In the genomic region with DNA sequence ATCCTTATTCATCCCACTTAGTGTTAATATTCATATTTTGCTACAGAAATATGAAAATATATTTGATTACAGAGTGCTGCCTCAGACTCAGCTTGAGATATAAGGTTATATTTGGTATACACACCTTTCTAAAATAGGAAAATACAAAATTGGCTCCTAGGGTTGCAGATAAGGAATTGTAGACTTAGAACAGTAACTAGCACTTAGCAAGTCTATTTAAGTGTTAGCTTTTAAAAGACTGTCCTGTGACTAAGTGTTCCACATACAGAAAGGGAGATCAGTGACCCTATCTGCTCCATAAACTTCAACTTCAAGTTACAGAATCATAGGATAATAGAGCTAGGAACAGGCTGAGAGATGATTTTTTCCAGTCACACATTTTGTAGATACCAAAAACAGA, we compare ENCODE assay signal across 24 cellular contexts.
DNase-seq lines count a peak whose midpoint lies in the region; ATAC-seq and TF ChIP-seq lines count a peak whose summit lies in the region.
"Had no signal": no experiment of that assay in that cellular context is flagged by ENCODE, and none has a peak within 500 bp of the region (broad histone marks: within the 10 kb centered on the region; RNA-seq: fewer than 3 reads in every experiment).

No MANE protein-coding gene starts in this region.

- POLR2A ChIA-PET in activated CD4-positive, alpha-beta memory T cell treated with anti-CD3 and anti-CD28 coated beads for 36 hours (lab: Charles Lee): no interaction called here

- no peak for TF ChIP-seq POLR2A in heart left ventricle (IDR thresholded peaks at IDR 0.05)

- no peaks in the 10 kb centered on the region for H3K4me1 Mint-ChIP-seq in activated CD4-positive, alpha-beta memory T cell treated with anti-CD3 and anti-CD28 coated beads for 36 hours (ENCODE audit: low read depth)
- H3K4me1 Mint-ChIP-seq: CD14-positive monocyte; CD8-positive, alpha-beta memory T cell had no signal

- H3K9me3 ChIP-seq in heart left ventricle (peaks cover 0 to 8% (median 0%) of the 10 kb centered on the region in 12 donors), left ventricle myocardium inferior (replicated peaks) (no peaks in the 10 kb centered on the region), right cardiac atrium (ENCODE audit: control insufficient read depth, low read length) (no peaks in the 10 kb centered on the region)
- H3K9me3 ChIP-seq: A549, BE2C had no signal

- H3K27ac ChIP-seq in heart left ventricle: peak overlapping the region in 4 of 12 donors; percentile 10 to 48 (median 20)
- H3K27ac ChIP-seq in left ventricle myocardium inferior (replicated peaks): peak overlapping the region; percentile 37
- H3K27ac ChIP-seq in right cardiac atrium (ENCODE audit: low read length): no peak overlapping the region
- H3K27ac ChIP-seq: A549; BLaER1 treated with 17β-estradiol and CSF1 and Interleukin-3, amounts not matched to agents 10 nM and 100 nM; GM23248 had no signal

- H3K27me3 ChIP-seq in heart left ventricle (no peaks in the 10 kb centered on the region), left ventricle myocardium inferior (ENCODE audit: low read depth) (no peaks in the 10 kb centered on the region), right cardiac atrium (ENCODE audit: control insufficient read depth, insufficient read depth) (no peaks in the 10 kb centered on the region)
- H3K27me3 ChIP-seq: BE2C; BLaER1 treated with 17β-estradiol and CSF1 and Interleukin-3, amounts not matched to agents 10 nM and 100 nM had no signal

- H3K4me3 Mint-ChIP-seq in activated CD4-positive, alpha-beta memory T cell treated with anti-CD3 and anti-CD28 coated beads for 36 hours: no peak overlapping the region
- H3K4me3 Mint-ChIP-seq: CD14-positive monocyte; CD4-positive, alpha-beta T cell; CD8-positive, alpha-beta memory T cell had no signal

- DNase-seq in Right ventricle myocardium superior (no peak), heart left ventricle (no peak), left ventricle myocardium inferior (no peak), right cardiac atrium (no peak)
- DNase-seq in activated CD4-positive, alpha-beta memory T cell treated with anti-CD3 and anti-CD28 coated beads for 36 hours: no peak
- DNase-seq: 8988T; ACHN; AML-193; BE2C; CD4-positive, alpha-beta T cell; CD8-positive, alpha-beta memory T cell; DMS 273 treated with DMSO at 0.1 percent for 48 hours; DMS79; EL; GDM1; GM23248; H7; HCEC 1CT had no signal

- H3K27me3 Mint-ChIP-seq in activated CD4-positive, alpha-beta memory T cell treated with anti-CD3 and anti-CD28 coated beads for 36 hours: no peaks in the 10 kb centered on the region
- H3K27me3 Mint-ChIP-seq: CD4-positive, alpha-beta T cell; CD8-positive, alpha-beta memory T cell had no signal

- H3K4me3 ChIP-seq in heart left ventricle (no peak overlapping the region), left ventricle myocardium inferior (no peak overlapping the region), right cardiac atrium (ENCODE audit: low read length) (no peak overlapping the region)
- H3K4me3 ChIP-seq: A549; BLaER1 treated with 17β-estradiol and CSF1 and Interleukin-3, amounts not matched to agents 10 nM and 100 nM; GM12878; GM23248 had no signal

- peaks cover 3% of the 10 kb centered on the region for H3K9me3 Mint-ChIP-seq in activated CD4-positive, alpha-beta memory T cell treated with anti-CD3 and anti-CD28 coated beads for 36 hours

- TF ChIP-seq CTCF in heart left ventricle (IDR thresholded peaks at IDR 0.05) (no peak), left ventricle myocardium inferior (IDR thresholded peaks at IDR 0.05; ENCODE audit: borderline replicate concordance) (no peak)

- H3K27ac Mint-ChIP-seq in activated CD4-positive, alpha-beta memory T cell treated with anti-CD3 and anti-CD28 coated beads for 36 hours: no peak overlapping the region
- H3K27ac Mint-ChIP-seq: CD14-positive monocyte; CD4-positive, alpha-beta T cell; CD8-positive, alpha-beta memory T cell had no signal

- no peaks in the 10 kb centered on the region for H3K36me3 Mint-ChIP-seq in activated CD4-positive, alpha-beta memory T cell treated with anti-CD3 and anti-CD28 coated beads for 36 hours
- H3K36me3 Mint-ChIP-seq: CD14-positive monocyte; CD8-positive, alpha-beta memory T cell had no signal

- CTCF ChIA-PET in activated CD4-positive, alpha-beta memory T cell treated with anti-CD3 and anti-CD28 coated beads for 36 hours (lab: Charles Lee): no interaction called here

- H3K36me3 ChIP-seq in heart left ventricle: no peaks in the 10 kb centered on the region
- no peaks in the 10 kb centered on the region for H3K36me3 ChIP-seq in left ventricle myocardium inferior
- H3K36me3 ChIP-seq: BE2C; BLaER1 treated with 17β-estradiol and CSF1 and Interleukin-3, amounts not matched to agents 10 nM and 100 nM had no signal

- H3K4me1 ChIP-seq in heart left ventricle: peaks cover 0 to 5% (median 0%) of the 10 kb centered on the region in 12 donors
- H3K4me1 ChIP-seq in left ventricle myocardium inferior: peaks cover 10% of the 10 kb centered on the region
- peaks cover 4% of the 10 kb centered on the region for H3K4me1 ChIP-seq in right cardiac atrium (ENCODE audit: control insufficient read depth, insufficient read depth, low read length)
- H3K4me1 ChIP-seq: A549 had no signal

- intact Hi-C loops in Right ventricle myocardium superior (cut with DNase I) (no loop called here), heart left ventricle (cut with DNase I) (loop anchor here in 1 of 10 donors (10.0 kb wide), 1 partner anchor 605 kb away; a partner anchor contains a TSS), left ventricle myocardium inferior (cut with micrococcal nuclease) (no loop called here), right cardiac atrium (cut with DNase I) (no loop called here)
- intact Hi-C loops in activated CD4-positive, alpha-beta memory T cell treated with anti-CD3 and anti-CD28 coated beads for 36 hours (cut with micrococcal nuclease): no loop called here

- peak; percentile 92 for ATAC-seq in Right ventricle myocardium superior (ENCODE audit: poor library complexity)
- peak; percentile 69 to 94 (median 90) for ATAC-seq in heart left ventricle
- peak; percentile 64 to 84 for ATAC-seq in right cardiac atrium
- no peak for ATAC-seq in GM18519 (IDR thresholded peaks at IDR 0.05; ENCODE audit: low FRiP score, unreplicated experiment)
- no peak for ATAC-seq in GM21786 (IDR thresholded peaks at IDR 0.05; ENCODE audit: unreplicated experiment)
- ATAC-seq: A549, GM12878 had no signal

Comparison
In these comparisons a context has a peak if more than half of its experiments do, and no peak if none do; other contexts are left out.
1. ATAC-seq: peak in Right ventricle myocardium superior (single experiment), heart left ventricle (4 of 4) and right cardiac atrium (2 of 2); none in GM18519 (single experiment) and GM21786 (single experiment).